Comparison of ENCODE assay signal across 20 cellular contexts in genomic region chr4:8874896-8875680, GRCh38. TPM values are rescaled to one million over a fixed set of nuclear protein-coding genes. Genes with fewer than 3 reads are reported as not detected.
"Had no signal": no experiment of that assay in that cellular context is flagged by ENCODE, and none has a peak within 500 bp of the region (broad histone marks: within the 10 kb centered on the region; RNA-seq: fewer than 3 reads in every experiment).

No MANE protein-coding gene starts in this region.

- H3K36me3 Mint-ChIP-seq: memory B cell; natural killer cell treated with Interleukin-12 subunit alpha and Interleukin-12 subunit beta and Interleukin-15 and Interleukin-18, amount 100 ng/mL, for 72 hours had no signal

- H3K4me1 Mint-ChIP-seq: memory B cell had no signal

- ATAC-seq: esophagus mucosa, heart left ventricle, psoas muscle, sciatic nerve had no signal

- H3K4me3 Mint-ChIP-seq: memory B cell; natural killer cell treated with Interleukin-12 subunit alpha and Interleukin-12 subunit beta and Interleukin-15 and Interleukin-18, amount 100 ng/mL, for 72 hours had no signal

- DNase-seq: activated CD4-positive, CD25-positive, alpha-beta regulatory T cell treated with anti-CD3 and anti-CD28 coated beads, Interleukin-2, amount 50 U/mL, for 72 hours; aorta; dorsolateral prefrontal cortex; heart left ventricle; psoas muscle; spleen; stimulated activated CD4-positive, alpha-beta T cell treated with anti-CD3 and anti-CD28 coated beads, Interleukin-1b, Interleukin-23, amount 100 ng/mL, for 48 hours; stimulated activated naive CD4-positive, alpha-beta T cell; substantia nigra; transverse colon had no signal

- H3K27ac Mint-ChIP-seq: memory B cell; natural killer cell treated with Interleukin-12 subunit alpha and Interleukin-12 subunit beta and Interleukin-15 and Interleukin-18, amount 100 ng/mL, for 72 hours had no signal

- H3K9me3 Mint-ChIP-seq: memory B cell; natural killer cell treated with Interleukin-12 subunit alpha and Interleukin-12 subunit beta and Interleukin-15 and Interleukin-18, amount 100 ng/mL, for 72 hours had no signal

RNA-seq across cellular contexts. Expression of gene HMX1, which starts 3.4 kb away (rescaled TPM):
- total RNA-seq: aorta; bronchial epithelial cell; chondrocyte; esophagus mucosa; fibroblast of villous mesenchyme; mucosa of gallbladder; natural killer cell treated with Interleukin-12 subunit alpha and Interleukin-12 subunit beta and Interleukin-15 and Interleukin-18, amount 100 ng/mL, for 72 hours; omental fat pad; psoas muscle; sciatic nerve; spleen; T-helper 2 cell treated with Interferon-gamma antibody and Interleukin-4, amounts not matched to agents 100 ng/mL and 5 ng/mL, for 36 hours; transverse colon had no signal
